Comparison of ENCODE assay signal across 10 cellular contexts in genomic region chr1:12450090-12450764, GRCh38.
DNase-seq lines count a peak whose midpoint lies in the region; ATAC-seq and TF ChIP-seq lines count a peak whose summit lies in the region.
"Had no signal": no experiment of that assay in that cellular context is flagged by ENCODE, and none has a peak within 500 bp of the region (broad histone marks: within the 10 kb centered on the region; RNA-seq: fewer than 3 reads in every experiment).

No MANE protein-coding gene starts in this region.

- no peaks in the 10 kb centered on the region for H3K36me3 ChIP-seq in muscle layer of duodenum (ENCODE audit: control insufficient read depth in 1 of 2, insufficient read depth in 2 of 2, low read length in 2 of 2)
- H3K36me3 ChIP-seq in upper lobe of left lung: no peaks in the 10 kb centered on the region

- peak overlapping the region; percentile 14 for H3K27ac ChIP-seq in muscle layer of duodenum (ENCODE audit: low read length)
- H3K27ac ChIP-seq in upper lobe of left lung: peak overlapping the region; percentile 67 to 86 (median 74)

- peak; percentile 43 for DNase-seq in activated naive CD4-positive, alpha-beta T cell treated with anti-CD3 and anti-CD28 coated beads for 36 hours
- no peak for DNase-seq in activated naive CD4-positive, alpha-beta T cell treated with anti-CD3 and anti-CD28 coated beads, Interleukin-2, amount 50 U/mL, for 16 hours
- DNase-seq in upper lobe of left lung: peak in 1 of 2 donors; percentile 79
- no peak for DNase-seq in sciatic nerve (ENCODE audit: low spot score)
- DNase-seq in RKO (ENCODE audit: low spot score): no peak
- DNase-seq: cerebellar nuclear complex, NCI-H1048 had no signal

- peak in 1 of 4 donors; percentile 54 for TF ChIP-seq EP300 in upper lobe of left lung (IDR thresholded peaks at IDR 0.05)

- intact Hi-C loops in activated naive CD4-positive, alpha-beta T cell treated with anti-CD3 and anti-CD28 coated beads for 36 hours (cut with micrococcal nuclease): no loop called here
- intact Hi-C loops in sciatic nerve (cut with DNase I): loop anchor here (10.0 kb wide), 1 partner anchor 165 kb away; the partner anchor contains the start of gene DHRS3

- H3K4me3 ChIP-seq in muscle layer of duodenum (ENCODE audit: low read depth in 1 of 2, low read length in 2 of 2) (no peak overlapping the region), upper lobe of left lung (no peak overlapping the region)

- H3K4me3 Mint-ChIP-seq in activated naive CD4-positive, alpha-beta T cell treated with anti-CD3 and anti-CD28 coated beads for 36 hours: peak overlapping the region; percentile 36
- peak overlapping the region in 1 of 5 experiments; percentile 53 for H3K4me3 Mint-ChIP-seq in brain

- ATAC-seq in upper lobe of left lung (ENCODE audit: low FRiP score in 2 of 2) (peak in 1 of 2 donors; percentile 64), sciatic nerve (no peak), GM18868 (IDR thresholded peaks at IDR 0.05; ENCODE audit: unreplicated experiment) (no peak)

- peaks cover 37 to 59% of the 10 kb centered on the region in 2 donors for H3K4me1 ChIP-seq in muscle layer of duodenum (ENCODE audit: control insufficient read depth in 1 of 2, insufficient read depth in 2 of 2, low read length in 2 of 2)
- peaks cover 72 to 79% (median 76%) of the 10 kb centered on the region in 4 donors for H3K4me1 ChIP-seq in upper lobe of left lung

- no peak for TF ChIP-seq CTCF in brain (conservative IDR thresholded peaks at IDR 0.05)
- TF ChIP-seq CTCF in upper lobe of left lung (IDR thresholded peaks at IDR 0.05): no peak

- no peaks in the 10 kb centered on the region for H3K27me3 ChIP-seq in muscle layer of duodenum (ENCODE audit: low read depth, low read length)
- H3K27me3 ChIP-seq in upper lobe of left lung: no peaks in the 10 kb centered on the region

- H3K36me3 Mint-ChIP-seq in activated naive CD4-positive, alpha-beta T cell treated with anti-CD3 and anti-CD28 coated beads for 36 hours (ENCODE audit: low read depth): peaks cover 7% of the 10 kb centered on the region
- H3K36me3 Mint-ChIP-seq in brain: peaks cover 22% of the 10 kb centered on the region

- CTCF ChIA-PET in activated naive CD4-positive, alpha-beta T cell treated with anti-CD3 and anti-CD28 coated beads for 36 hours (lab: Charles Lee): interaction anchor here (0.6 to 1.2 kb wide), 4 partner anchors 8 to 141 kb away, joined by 3 to 4 read pairs (median 3); no protein-coding TSS in a partner anchor

- no peaks in the 10 kb centered on the region for H3K27me3 Mint-ChIP-seq in activated naive CD4-positive, alpha-beta T cell treated with anti-CD3 and anti-CD28 coated beads for 36 hours (ENCODE audit: low read depth)
- H3K27me3 Mint-ChIP-seq in brain: no peaks in the 10 kb centered on the region

- 76 to 81% methylated on average over 10 of the region's 10 CpGs for WGBS in upper lobe of left lung, 2 donors

- no peak for TF ChIP-seq POLR2A in upper lobe of left lung (IDR thresholded peaks at IDR 0.05)

- no peaks in the 10 kb centered on the region for H3K9me3 Mint-ChIP-seq in activated naive CD4-positive, alpha-beta T cell treated with anti-CD3 and anti-CD28 coated beads for 36 hours
- no peaks in the 10 kb centered on the region for H3K9me3 Mint-ChIP-seq in brain

- peaks cover 86% of the 10 kb centered on the region for H3K4me1 Mint-ChIP-seq in activated naive CD4-positive, alpha-beta T cell treated with anti-CD3 and anti-CD28 coated beads for 36 hours (ENCODE audit: low read depth)
- H3K4me1 Mint-ChIP-seq in brain: peaks cover 80% of the 10 kb centered on the region

- H3K27ac Mint-ChIP-seq in activated naive CD4-positive, alpha-beta T cell treated with anti-CD3 and anti-CD28 coated beads for 36 hours: peak overlapping the region; percentile 87
- H3K27ac Mint-ChIP-seq in brain: peak overlapping the region in 3 of 5 experiments; percentile 31 to 71 (median 52)

- H3K9me3 ChIP-seq in muscle layer of duodenum (ENCODE audit: control insufficient read depth in 1 of 2, low read length in 2 of 2): no peaks in the 10 kb centered on the region
- no peaks in the 10 kb centered on the region for H3K9me3 ChIP-seq in upper lobe of left lung
